ENCODE assay signal across 8 cellular contexts in the genomic region with DNA sequence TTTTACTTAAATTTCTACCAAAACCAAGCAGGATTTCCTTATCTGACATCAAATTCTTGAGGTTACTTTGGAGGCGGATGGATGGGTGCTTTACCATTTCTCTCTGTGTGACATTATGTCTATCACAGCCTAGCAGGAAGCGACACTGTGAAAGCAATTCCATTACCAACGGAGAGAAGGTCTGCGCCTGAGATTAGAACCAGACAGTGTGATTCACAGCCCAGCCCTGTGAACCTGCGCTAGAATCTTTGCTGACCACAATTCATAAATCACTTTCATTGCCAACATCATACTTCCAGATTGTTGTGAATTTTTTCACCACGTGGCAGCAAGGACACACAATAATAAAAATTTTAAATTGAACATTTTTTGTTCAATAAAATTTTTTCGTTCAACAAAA.
DNase-seq lines count a peak whose midpoint lies in the region; ATAC-seq lines count a peak whose summit lies in the region.

No MANE protein-coding gene starts in this region.

- DNase-seq in activated CD4-positive, CD25-positive, alpha-beta regulatory T cell treated with anti-CD3 and anti-CD28 coated beads, Interleukin-2, amount 50 U/mL, for 16 hours (ENCODE audit: low read depth, low spot score): peak; percentile 15
- no peak for DNase-seq in activated CD4-positive, CD25-positive, alpha-beta regulatory T cell treated with anti-CD3 and anti-CD28 coated beads, Interleukin-2, amount 50 U/mL, for 72 hours
- DNase-seq in activated naive CD4-positive, alpha-beta T cell treated with Interleukin-2 at 50 U/mL for 16 hours: peak; percentile 65
- DNase-seq in lung microvascular endothelial cell (ENCODE audit: low read depth in 2 of 2): peak; percentile 95 to 97
- DNase-seq in stimulated activated naive CD4-positive, alpha-beta T cell (lab: John Stamatoyannopoulos, UW): peak; percentile 15 to 68 (median 52)
- DNase-seq in NCI-H510A (lab: John Stamatoyannopoulos, UW): no peak
- no peak for DNase-seq in T1000 (lab: John Stamatoyannopoulos, UW)

- ATAC-seq in GM18858 (IDR thresholded peaks at IDR 0.05; ENCODE audit: unreplicated experiment): no peak

Comparison
In these comparisons a context has a peak if more than half of its experiments do, and no peak if none do; other contexts are left out.
1. DNase-seq: peak in activated CD4-positive, CD25-positive, alpha-beta regulatory T cell treated with anti-CD3 and anti-CD28 coated beads, Interleukin-2, amount 50 U/mL, for 16 hours (single experiment), activated naive CD4-positive, alpha-beta T cell treated with Interleukin-2 at 50 U/mL for 16 hours (single experiment), lung microvascular endothelial cell (2 of 2) and stimulated activated naive CD4-positive, alpha-beta T cell (6 of 6); none in activated CD4-positive, CD25-positive, alpha-beta regulatory T cell treated with anti-CD3 and anti-CD28 coated beads, Interleukin-2, amount 50 U/mL, for 72 hours (single experiment), NCI-H510A (single experiment) and T1000 (single experiment).